ENCODE assay signal across 8 cellular contexts in genomic region chr7:66205736-66206080, GRCh38. TPM values are rescaled to one million over a fixed set of nuclear protein-coding genes. Genes with fewer than 3 reads are reported as not detected.
DNase-seq lines count a peak whose midpoint lies in the region; ATAC-seq, FAIRE-seq and TF ChIP-seq lines count a peak whose summit lies in the region.

No MANE protein-coding gene starts in this region.

- H3K79me2 ChIP-seq in Karpas-422 (ENCODE audit: low read length) (no peaks in the 10 kb centered on the region), HepG2 (ENCODE audit: insufficient read depth, low read length) (peaks cover 27% of the 10 kb centered on the region)

- ATAC-seq in GM18511 (IDR thresholded peaks at IDR 0.05; ENCODE audit: unreplicated experiment) = peak; percentile 12
- ATAC-seq in HepG2 = peak; percentile 40
- no peak for ATAC-seq in GM18858 (IDR thresholded peaks at IDR 0.05; ENCODE audit: unreplicated experiment)

- H3K4me1 Mint-ChIP-seq in brain = peaks cover 38% of the 10 kb centered on the region

- no TSS peak for BruUV-seq in HepG2 (replicated peaks; lab: Mats Ljungman, UMichigan)

- FAIRE-seq in HepG2 (lab: Jason Lieb, UNC) = no peak

- H3K9me3 ChIP-seq in Karpas-422 (ENCODE audit: low read length) (no peaks in the 10 kb centered on the region), HepG2 (ENCODE audit: low read length) (no peaks in the 10 kb centered on the region), subcutaneous abdominal adipose tissue (ENCODE audit: control insufficient read depth in 5 of 5, low read length in 5 of 5) (no peaks in the 10 kb centered on the region)

- H3K9me2 ChIP-seq in Karpas-422 (replicated peaks; ENCODE audit: insufficient read depth, low read length) = no peaks in the 10 kb centered on the region

- DNase-seq in Karpas-422 = no peak
- no peak for DNase-seq in HepG2 (ENCODE audit: low spot score)
- no peak for DNase-seq in AML-193 (lab: John Stamatoyannopoulos, UW)
- DNase-seq in GOT3 (lab: John Stamatoyannopoulos, UW) = no peak

- intact Hi-C loops in HepG2 (cut with micrococcal nuclease; ENCODE audit: unreplicated experiment) = loop anchor here (5.0 kb wide), 1 partner anchor 287 kb away; no protein-coding TSS in a partner anchor

- H4K20me1 ChIP-seq in Karpas-422 (ENCODE audit: insufficient read depth, low read depth, low read length) (peaks cover 9% of the 10 kb centered on the region; the same call in 1 of the 2 replicates), HepG2 (ENCODE audit: insufficient read depth, low read length) (no peaks in the 10 kb centered on the region)

- H3K27ac Mint-ChIP-seq in brain = peak overlapping the region; percentile 88 to 97 (median 93)

- TF ChIP-seq RAD21 in HepG2 (CRISPR knock-in tag; IDR thresholded peaks at IDR 0.05) = no peak

- H3K27me3 Mint-ChIP-seq in brain = peaks cover 13% of the 10 kb centered on the region

- H3K4me3 ChIP-seq in Karpas-422 (ENCODE audit: low read length) (peak overlapping the region; percentile 96), HepG2 (replicated peaks in 1 of 3; ENCODE audit: insufficient read depth in 1 of 3, low read depth in 2 of 3, low read length in 3 of 3) (peak overlapping the region; percentile 94 to 99 (median 98)), subcutaneous abdominal adipose tissue (ENCODE audit: low read depth in 1 of 5, low read length in 5 of 5) (peak overlapping the region; percentile 64 to 92 (median 86))

- TF ChIP-seq POLR2A in HepG2 (IDR thresholded peaks at IDR 0.05; ENCODE audit: insufficient read depth in 1 of 2, low read depth in 2 of 2, low read length in 2 of 2) = no peak

- TF ChIP-seq CTCF in brain (conservative IDR thresholded peaks at IDR 0.05) (no peak), HepG2 (CRISPR knock-in tag; IDR thresholded peaks at IDR 0.05) (no peak)

- H3K4me1 ChIP-seq in Karpas-422 (ENCODE audit: low read length) (peaks cover 20% of the 10 kb centered on the region), HepG2 (ENCODE audit: insufficient read depth, low read length) (peaks cover 59% of the 10 kb centered on the region), subcutaneous abdominal adipose tissue (ENCODE audit: control insufficient read depth in 5 of 5, insufficient read depth in 5 of 5, low read length in 5 of 5) (peaks cover 0 to 32% (median 25%) of the 10 kb centered on the region in 5 donors)

- POLR2A ChIA-PET in HepG2 (lab: Yijun Ruan, JAX) = interaction anchor here (0.8 to 2.7 kb wide), 7 partner anchors 8 to 288 kb away, joined by 3 to 22 read pairs (median 7); partner anchors contain the start of gene CRCP

- H3K36me3 ChIP-seq in Karpas-422 (ENCODE audit: insufficient read depth, low read length) = no peaks in the 10 kb centered on the region
- H3K36me3 ChIP-seq in HepG2 (replicated peaks in 1 of 2; ENCODE audit: control insufficient read depth in 1 of 2, insufficient read depth in 2 of 2, low read length in 2 of 2) = peaks cover 3 to 8% of the 10 kb centered on the region in 2 experiments; a peak in 3 of 5 replicates
- peaks cover 0 to 3% (median 0%) of the 10 kb centered on the region in 5 donors for H3K36me3 ChIP-seq in subcutaneous abdominal adipose tissue (ENCODE audit: control insufficient read depth in 5 of 5, insufficient read depth in 5 of 5, low read length in 5 of 5)

- CTCF ChIA-PET in HepG2 (lab: Yijun Ruan, JAX; ENCODE audit: low intra/inter-chr PET ratio, low total read pairs) = no interaction called here

- H2AFZ ChIP-seq in Karpas-422 (ENCODE audit: low read length) (peak overlapping the region; percentile 100), HepG2 (ENCODE audit: low read length) (no peak overlapping the region)

- H3K9ac ChIP-seq in Karpas-422 (ENCODE audit: low read length) (peak overlapping the region; percentile 83), HepG2 (ENCODE audit: insufficient read depth, low read depth, low read length) (peak overlapping the region; percentile 95), subcutaneous abdominal adipose tissue (ENCODE audit: low read length in 5 of 5) (peak overlapping the region; percentile 63 to 87 (median 76))

- no peaks in the 10 kb centered on the region for H3K9me3 Mint-ChIP-seq in brain

- TF ChIP-seq EP300 in HepG2 (IDR thresholded peaks at IDR 0.05; ENCODE audit: low read depth in 2 of 2, low read length in 2 of 2) (no peak), HepG2 (CRISPR knock-in tag; IDR thresholded peaks at IDR 0.05; ENCODE audit: borderline replicate concordance) (no peak)

- H3K36me3 Mint-ChIP-seq in brain = peaks cover 17% of the 10 kb centered on the region

- no peak overlapping the region for H3K27ac ChIP-seq in Karpas-422 (ENCODE audit: low read length)
- H3K27ac ChIP-seq in HepG2 (ENCODE audit: extremely low read length, insufficient read depth, low read length) = peak overlapping the region; percentile 53
- H3K27ac ChIP-seq in subcutaneous abdominal adipose tissue (ENCODE audit: low read depth, low read length) = peak overlapping the region; percentile 67

- in situ Hi-C loops in HepG2 (cut with HindIII; ENCODE audit: extremely low pct_ligation_motif_present, low pct_unique_long_range_greater_than_20kb) = no loop called here

- peak overlapping the region; percentile 99 for H3K4me2 ChIP-seq in Karpas-422 (ENCODE audit: low read depth, low read length, poor library complexity, severe bottlenecking)
- H3K4me2 ChIP-seq in HepG2 (ENCODE audit: low read depth, low read length) = peak overlapping the region; percentile 92

- peak overlapping the region; percentile 95 to 98 (median 95) for H3K4me3 Mint-ChIP-seq in brain

- 2% methylated on average over 16 of the region's 23 CpGs for WGBS in HepG2 (ENCODE audit: low lambda C conversion rate)

- H3K27me3 ChIP-seq in Karpas-422 (ENCODE audit: low read length) = no peaks in the 10 kb centered on the region
- H3K27me3 ChIP-seq in HepG2 (ENCODE audit: control insufficient read depth in 1 of 2, insufficient read depth in 2 of 2, low read length in 2 of 2) = no peaks in the 10 kb centered on the region; a peak in 1 of 5 replicates
- peaks cover 0 to 8% (median 4%) of the 10 kb centered on the region in 5 donors for H3K27me3 ChIP-seq in subcutaneous abdominal adipose tissue (ENCODE audit: control insufficient read depth in 5 of 5, insufficient read depth in 4 of 5, low read length in 5 of 5)

TF ChIP-seq in HepG2, 621 proteins besides CTCF, POLR2A, EP300 and RAD21 (continues in another document):
- TF ChIP-seq ZSCAN20 (CRISPR knock-in tag; IDR thresholded peaks at IDR 0.05; ENCODE audit: borderline replicate concordance) (no peak), TBX2 (CRISPR knock-in tag; IDR thresholded peaks at IDR 0.05; ENCODE audit: borderline replicate concordance) (no peak), PCBP2 (optimal IDR thresholded peaks at IDR 0.05; ENCODE audit: low read depth, low read length, poor library complexity, severe bottlenecking) (no peak), ZNF558 (CRISPR knock-in tag; IDR thresholded peaks at IDR 0.05; ENCODE audit: borderline replicate concordance) (no peak)
- TF ChIP-seq, protein P1, sequence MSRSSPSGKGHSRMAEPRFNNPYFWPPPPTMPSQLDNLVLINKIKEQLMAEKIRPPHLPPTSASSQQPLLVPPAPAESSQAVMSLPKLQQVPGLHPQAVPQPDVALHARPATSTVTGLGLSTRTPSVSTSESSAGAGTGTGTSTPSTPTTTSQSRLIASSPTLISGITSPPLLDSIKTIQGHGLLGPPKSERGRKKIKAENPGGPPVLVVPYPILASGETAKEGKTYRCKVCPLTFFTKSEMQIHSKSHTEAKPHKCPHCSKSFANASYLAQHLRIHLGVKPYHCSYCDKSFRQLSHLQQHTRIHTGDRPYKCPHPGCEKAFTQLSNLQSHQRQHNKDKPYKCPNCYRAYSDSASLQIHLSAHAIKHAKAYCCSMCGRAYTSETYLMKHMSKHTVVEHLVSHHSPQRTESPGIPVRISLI (CRISPR knock-in tag; IDR thresholded peaks at IDR 0.05; ENCODE audit: borderline replicate concordance) = peak; percentile 26; the same call in 1 of the 2 replicates

RNA-seq across cellular contexts. Expression of gene TPST1, which starts 0.6 kb away (rescaled TPM):
- 3.6 and 8.5 TPM in 2 replicates for total RNA-seq in Karpas-422 (2014; rRNA removed; shearing (Covaris generic); ENCODE audit: low replicate concordance)
- polyA plus RNA-seq in brain (ENCODE audit: insufficient read depth, low read depth, low replicate concordance) = 14.6 TPM
- total RNA-seq in HepG2 (2016; rRNA removed; fragmentation: Illumina TruSeq; extraction: Trizol) = 11.8 and 24.3 TPM in 2 replicates
- 45.8 and 49.7 TPM in 2 replicates for total RNA-seq in HepG2 (2016; cell fraction: cytosol; rRNA removed; fragmentation: Illumina TruSeq; extraction: Trizol; ENCODE audit: low read depth)
- total RNA-seq in HepG2 (2016; cell fraction: insoluble cytoplasmic fraction; rRNA removed; fragmentation: Illumina TruSeq; extraction: Trizol) = 14.5 and 23.4 TPM in 2 replicates
- 29.0 and 32.2 TPM in 2 replicates for total RNA-seq in HepG2 (2016; cell fraction: membrane; rRNA removed; fragmentation: Illumina TruSeq; extraction: Trizol)
- total RNA-seq in HepG2 (2016; cell fraction: nucleus; rRNA removed; fragmentation: Illumina TruSeq; extraction: Trizol) = 32.2 and 33.4 TPM in 2 replicates
- 34.1 and 35.0 TPM in 2 replicates for polyA plus RNA-seq in HepG2 (2011; rRNA removed)
- 21.1 and 29.0 TPM in 2 replicates for polyA plus RNA-seq in HepG2 (2011; cell fraction: cytosol; rRNA removed)
- polyA plus RNA-seq in HepG2 (2011; cell fraction: nucleus; rRNA removed) = 14.9 and 16.8 TPM in 2 replicates
- polyA plus RNA-seq in HepG2 (2012) = 19.1 and 32.8 TPM in 2 replicates
- 5.7 and 9.5 TPM in 2 replicates for polyA plus RNA-seq in HepG2 (2016; cell fraction: cytosol; fragmentation: Illumina TruSeq; extraction: Trizol; ENCODE audit: low read depth)
- 14.3 and 14.7 TPM in 2 replicates for polyA plus RNA-seq in HepG2 (2016; cell fraction: insoluble cytoplasmic fraction; fragmentation: Illumina TruSeq; extraction: Trizol; ENCODE audit: low read depth)
- polyA plus RNA-seq in HepG2 (2016; cell fraction: membrane; fragmentation: Illumina TruSeq; extraction: Trizol; ENCODE audit: low read depth) = 11.2 and 15.8 TPM in 2 replicates
- 31.5 and 33.9 TPM in 2 replicates for polyA plus RNA-seq in HepG2 (2016; cell fraction: nucleus; fragmentation: Illumina TruSeq; extraction: Trizol; ENCODE audit: insufficient read depth, low read depth)
- 6.5 and 39.5 TPM in 2 replicates for polyA minus RNA-seq in HepG2 (2011; rRNA and poly(A)+ RNA removed; ENCODE audit: low replicate concordance)
- 26.0 and 29.6 TPM in 2 replicates for polyA minus RNA-seq in HepG2 (2011; cell fraction: cytosol; rRNA and poly(A)+ RNA removed)
- polyA minus RNA-seq in HepG2 (2011; cell fraction: nucleus; rRNA and poly(A)+ RNA removed) = 66.4 and 75.1 TPM in 2 replicates
